Comparison of ENCODE assay signal across 18 cellular contexts in genomic region chr14:99820702-99821331, GRCh38. TPM values are rescaled to one million over a fixed set of nuclear protein-coding genes. Genes with fewer than 3 reads are reported as not detected.
"Had no signal": no experiment of that assay in that cellular context is flagged by ENCODE, and none has a peak within 500 bp of the region (broad histone marks: within the 10 kb centered on the region; RNA-seq: fewer than 3 reads in every experiment).

No MANE protein-coding gene starts in this region.

- H3K36me3 ChIP-seq: gastroesophageal sphincter had no signal

- ATAC-seq: gastroesophageal sphincter; heart right ventricle; left lobe of liver; naive thymus-derived CD4-positive, alpha-beta T cell; sciatic nerve; stimulated activated naive B cell treated with anti-CD40 and anti-IgM and Interleukin-4, amounts not matched to agents 10 μg/mL and 1 μg/mL and 100 μg/mL, for 72 hours had no signal

- H3K9me3 ChIP-seq: gastroesophageal sphincter, heart right ventricle had no signal

- H3K27ac ChIP-seq: coronary artery, heart right ventricle had no signal

- DNase-seq: activated CD4-positive, alpha-beta T cell treated with anti-CD3 and anti-CD28 coated beads, Interleukin-2, amount 50 U/mL, for 48 hours; activated CD8-positive, alpha-beta memory T cell treated with anti-CD3 and anti-CD28 coated beads, Interleukin-2, amount 50 U/mL, for 48 hours; activated naive CD4-positive, alpha-beta T cell; activated naive CD8-positive, alpha-beta T cell treated with anti-CD3 and anti-CD28 coated beads, Interleukin-2, amount 10 ng/mL, durations not matched to agents 7 days and 5 days; activated T-cell treated with anti-CD3 and anti-CD28 coated beads, Interleukin-2, amount 50 U/mL, for 4 hours; amniotic stem cell; cerebellar nuclear complex; heart right ventricle; kidney; stimulated activated CD8-positive, alpha-beta memory T cell treated with anti-CD3 and anti-CD28 coated beads, Interleukin-4, amount 100 ng/mL, for 48 hours; stimulated activated naive B cell treated with anti-CD40 and anti-IgM and Interleukin-4, amounts not matched to agents 10 μg/mL and 1 μg/mL and 100 μg/mL, for 72 hours; T-cell had no signal

- H3K4me3 ChIP-seq: coronary artery, gastroesophageal sphincter, heart right ventricle, smooth muscle cell had no signal

- H3K27me3 ChIP-seq: gastroesophageal sphincter, heart right ventricle had no signal

RNA-seq across cellular contexts. Expression of gene EML1, which starts 27.6 kb away (rescaled TPM):
- total RNA-seq: naive thymus-derived CD4-positive, alpha-beta T cell had no signal
